ENCODE assay signal across 27 cellular contexts in genomic region chr17:27597783-27598320, GRCh38.
"Had no signal": no experiment of that assay in that cellular context is flagged by ENCODE, and none has a peak within 500 bp of the region (broad histone marks: within the 10 kb centered on the region; RNA-seq: fewer than 3 reads in every experiment).

No MANE protein-coding gene starts in this region.

- H3K4me1 ChIP-seq: colonic mucosa had no signal

- ATAC-seq: activated naive CD8-positive, alpha-beta T cell treated with anti-CD3 and anti-CD28 coated beads, Interleukin-2, amount 50 U/mL, for 24 hours; gastroesophageal sphincter; left colon had no signal

- H3K27ac Mint-ChIP-seq: activated CD4-positive, alpha-beta T cell treated with anti-CD3 and anti-CD28 coated beads, Interleukin-2, amount 10 ng/mL, durations not matched to agents 24 days and 14 days; activated naive CD8-positive, alpha-beta T cell treated with anti-CD3 and anti-CD28 coated beads, Interleukin-2, amount 50 U/mL, for 24 hours; activated T-helper 1 cell treated with anti-CD3 and anti-CD28 coated beads, Interleukin-12 subunit alpha, Interleukin-12 subunit beta, Interleukin-2, Interleukin-4 antibody, amounts not matched to agents 30 ng/mL and 10 ng/mL and 1 ng/mL, durations not matched to agents 14 hours and 24 hours and 36 hours had no signal

- H3K9me3 ChIP-seq: colonic mucosa, gastroesophageal sphincter, sigmoid colon, thoracic aorta had no signal

- H3K4me3 ChIP-seq: colonic mucosa, gastroesophageal sphincter, sigmoid colon, thoracic aorta had no signal

- H3K4me3 Mint-ChIP-seq: activated CD4-positive, alpha-beta memory T cell treated with anti-CD3 and anti-CD28 coated beads for 36 hours; activated CD4-positive, alpha-beta T cell treated with anti-CD3 and anti-CD28 coated beads, Interleukin-2, amount 10 ng/mL, durations not matched to agents 24 days and 14 days; activated naive CD8-positive, alpha-beta T cell treated with anti-CD3 and anti-CD28 coated beads, Interleukin-2, amount 50 U/mL, for 24 hours; activated T-helper 1 cell treated with anti-CD3 and anti-CD28 coated beads, Interleukin-12 subunit alpha, Interleukin-12 subunit beta, Interleukin-2, Interleukin-4 antibody, amounts not matched to agents 30 ng/mL and 10 ng/mL and 1 ng/mL, durations not matched to agents 14 hours and 24 hours and 36 hours; nephron had no signal

- H3K27me3 ChIP-seq: colonic mucosa, gastroesophageal sphincter, sigmoid colon had no signal

- H3K36me3 ChIP-seq: colonic mucosa had no signal

- DNase-seq: activated CD4-positive, alpha-beta memory T cell treated with anti-CD3 and anti-CD28 coated beads for 36 hours; activated CD4-positive, alpha-beta T cell treated with anti-CD3 and anti-CD28 coated beads, Interleukin-2, amount 10 ng/mL, durations not matched to agents 24 days and 14 days; activated CD4-positive, CD25-positive, alpha-beta regulatory T cell treated with anti-CD3 and anti-CD28 coated beads, Interleukin-2, amount 50 U/mL, for 72 hours; activated CD8-positive, alpha-beta memory T cell treated with anti-CD3 and anti-CD28 coated beads, Interleukin-2, amount 50 U/mL, for 4 hours; activated effector memory CD4-positive, alpha-beta T cell treated with anti-CD3 and anti-CD28 coated beads, Interleukin-2, amount 50 U/mL, for 16 hours; activated naive CD4-positive, alpha-beta T cell treated with anti-CD3 and anti-CD28 coated beads, Interleukin-2, amount 50 U/mL, for 16 hours; activated naive CD8-positive, alpha-beta T cell treated with anti-CD3 and anti-CD28 coated beads, Interleukin-2, amount 50 U/mL, for 24 hours; activated T-cell treated with anti-CD3 and anti-CD28 coated beads, Interleukin-2, amount 50 U/mL, for 1 hour; cerebellar nuclear complex; colonic mucosa; effector CD8-positive, alpha-beta T cell; hippocampal formation; left colon; mammary epithelial cell; retina; sigmoid colon; small intestine; stimulated activated CD4-positive, alpha-beta T cell treated with anti-CD3 and anti-CD28 coated beads, Interleukin-15, amount 100 ng/mL, for 24 hours; stimulated activated CD4-positive, alpha-beta T cell treated with anti-CD3 and anti-CD28 coated beads, Interleukin-2, amount 100 ng/mL, for 24 hours; stimulated activated naive CD4-positive, alpha-beta T cell treated with Interleukin-2 at 50 U/mL for 16 hours; T-helper 2 cell; trophoblast cell had no signal

- H3K27me3 Mint-ChIP-seq: activated CD4-positive, alpha-beta memory T cell treated with anti-CD3 and anti-CD28 coated beads for 36 hours; activated CD4-positive, alpha-beta T cell treated with anti-CD3 and anti-CD28 coated beads, Interleukin-2, amount 10 ng/mL, durations not matched to agents 24 days and 14 days; activated naive CD8-positive, alpha-beta T cell treated with anti-CD3 and anti-CD28 coated beads, Interleukin-2, amount 50 U/mL, for 24 hours; progenitor cell of endocrine pancreas had no signal

- H3K9me3 Mint-ChIP-seq: activated CD4-positive, alpha-beta memory T cell treated with anti-CD3 and anti-CD28 coated beads for 36 hours; activated CD4-positive, alpha-beta T cell treated with anti-CD3 and anti-CD28 coated beads, Interleukin-2, amount 10 ng/mL, durations not matched to agents 24 days and 14 days; activated naive CD8-positive, alpha-beta T cell treated with anti-CD3 and anti-CD28 coated beads, Interleukin-2, amount 50 U/mL, for 24 hours; activated T-helper 1 cell treated with anti-CD3 and anti-CD28 coated beads, Interleukin-12 subunit alpha, Interleukin-12 subunit beta, Interleukin-2, Interleukin-4 antibody, amounts not matched to agents 30 ng/mL and 10 ng/mL and 1 ng/mL, durations not matched to agents 14 hours and 24 hours and 36 hours; nephron had no signal

- H3K27ac ChIP-seq: colonic mucosa, gastroesophageal sphincter, sigmoid colon, thoracic aorta had no signal
